In the genomic region with DNA sequence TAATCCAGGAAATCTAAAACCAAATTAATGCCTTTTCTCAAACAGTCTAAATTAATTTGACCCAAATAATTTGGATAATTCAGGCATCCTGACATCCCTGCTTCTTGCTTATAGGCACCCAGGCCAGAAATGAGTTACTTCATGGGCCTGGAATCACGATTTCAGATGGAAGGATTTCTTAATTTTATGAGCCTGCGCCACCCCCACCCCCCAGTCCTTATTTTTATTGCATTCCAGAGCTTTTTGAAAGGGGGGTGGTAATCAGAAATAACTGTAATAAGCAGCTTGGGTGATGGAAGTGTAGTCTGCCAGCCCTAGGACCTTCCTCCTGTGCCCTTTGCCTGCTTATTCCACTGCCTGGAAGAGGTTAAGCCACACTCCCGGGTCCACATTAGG, we compare ENCODE assay signal across 8 cellular contexts. TPM values are rescaled to one million over a fixed set of nuclear protein-coding genes. Genes with fewer than 3 reads are reported as not detected.
A peak's percentile ranks its signal among the peaks of the same experiment; 100 is the strongest.
DNase-seq lines count a peak whose midpoint lies in the region; ATAC-seq and TF ChIP-seq lines count a peak whose summit lies in the region.

No MANE protein-coding gene starts in this region.

- H3K9ac ChIP-seq in BLaER1 treated with 17β-estradiol and CSF1 and Interleukin-3, amounts not matched to agents 10 nM and 100 nM, result peak overlapping the region; percentile 91 to 97 (median 94); a peak in 21 of 22 replicates
- H3K9ac ChIP-seq in NT2/D1 (ENCODE audit: insufficient read length, low read depth) (peak overlapping the region; percentile 99), neural cell (ENCODE audit: low read length) (peak overlapping the region; percentile 98)

- DNase-seq in NT2/D1 (ENCODE audit: low read depth, low spot score) (no peak), GM13976 (ENCODE audit: low spot score) (no peak)
- no peak for DNase-seq in effector memory CD8-positive, alpha-beta T cell

- peaks cover 37% of the 10 kb centered on the region for H3K36me3 Mint-ChIP-seq in effector memory CD8-positive, alpha-beta T cell (ENCODE audit: insufficient read depth)

- peaks cover 30 to 80% (median 45%) of the 10 kb centered on the region in 10 experiments for H3K4me1 ChIP-seq in BLaER1 treated with 17β-estradiol and CSF1 and Interleukin-3, amounts not matched to agents 10 nM and 100 nM
- peaks cover 21% of the 10 kb centered on the region for H3K4me1 ChIP-seq in NT2/D1 (ENCODE audit: insufficient read depth, insufficient read length)

- peaks cover 33% of the 10 kb centered on the region for H3K79me2 ChIP-seq in neural cell (replicated peaks; ENCODE audit: insufficient read depth, low read length)

- H3K9me3 Mint-ChIP-seq in effector memory CD8-positive, alpha-beta T cell, result no peaks in the 10 kb centered on the region

- H3K4me2 ChIP-seq in BLaER1 treated with 17β-estradiol and CSF1 and Interleukin-3, amounts not matched to agents 10 nM and 100 nM, result peak overlapping the region; percentile 96 to 99 (median 97)
- peak overlapping the region; percentile 100 for H3K4me2 ChIP-seq in neural cell (ENCODE audit: low read length)

- H3K4me3 Mint-ChIP-seq in effector memory CD8-positive, alpha-beta T cell, result peak overlapping the region; percentile 96 to 97

- peak overlapping the region; percentile 90 to 94 for H3K27ac Mint-ChIP-seq in effector memory CD8-positive, alpha-beta T cell

- no peak for TF ChIP-seq EP300 in neural cell (conservative IDR thresholded peaks at IDR 0.05; ENCODE audit: poor library complexity, severe bottlenecking)

- H3K36me3 ChIP-seq in BLaER1 treated with 17β-estradiol and CSF1 and Interleukin-3, amounts not matched to agents 10 nM and 100 nM, result peaks cover 55 to 71% (median 65%) of the 10 kb centered on the region in 11 experiments
- H3K36me3 ChIP-seq in NT2/D1 (ENCODE audit: insufficient read depth, insufficient read length, low read length), result peaks cover 75% of the 10 kb centered on the region
- H3K36me3 ChIP-seq in neural cell (ENCODE audit: insufficient read depth, low read length), result peaks cover 11% of the 10 kb centered on the region

- H3K4me1 Mint-ChIP-seq in effector memory CD8-positive, alpha-beta T cell (ENCODE audit: low read depth in 2 of 2), result peaks cover 21 to 27% of the 10 kb centered on the region in 2 donors

- in situ Hi-C loops in GM13976 (cut with MboI; ENCODE audit: low sequenced_read_pairs, unreplicated experiment), result no loop called here

- peak overlapping the region; percentile 84 to 100 (median 94) for H3K4me3 ChIP-seq in BLaER1 treated with 17β-estradiol and CSF1 and Interleukin-3, amounts not matched to agents 10 nM and 100 nM
- H3K4me3 ChIP-seq in NT2/D1 (ENCODE audit: insufficient read length, low read depth) (peak overlapping the region; percentile 100), neural cell (ENCODE audit: low read length) (peak overlapping the region; percentile 100)

- no peaks in the 10 kb centered on the region for H3K27me3 ChIP-seq in BLaER1 treated with 17β-estradiol and CSF1 and Interleukin-3, amounts not matched to agents 10 nM and 100 nM
- H3K27me3 ChIP-seq in NT2/D1 (ENCODE audit: insufficient read depth, insufficient read length) (no peaks in the 10 kb centered on the region), neural cell (ENCODE audit: insufficient read depth, low read depth, low read length) (no peaks in the 10 kb centered on the region)

- H3K9me3 ChIP-seq in BLaER1 treated with 17β-estradiol and CSF1 and Interleukin-3, amounts not matched to agents 10 nM and 100 nM (replicated peaks in 1 of 11), result no peaks in the 10 kb centered on the region
- no peaks in the 10 kb centered on the region for H3K9me3 ChIP-seq in NT2/D1 (ENCODE audit: insufficient read depth, low read length)
- H3K9me3 ChIP-seq in neural cell (ENCODE audit: low read length), result no peaks in the 10 kb centered on the region

- no peak overlapping the region for H2AFZ ChIP-seq in neural cell (ENCODE audit: low read depth, low read length)

- peak overlapping the region; percentile 50 to 94 (median 87) for H3K27ac ChIP-seq in BLaER1 treated with 17β-estradiol and CSF1 and Interleukin-3, amounts not matched to agents 10 nM and 100 nM
- H3K27ac ChIP-seq in neural cell (ENCODE audit: low read length), result peak overlapping the region; percentile 87

- H3F3A ChIP-seq in neural cell (ENCODE audit: insufficient read depth, low read length, poor library complexity, severe bottlenecking), result no peaks in the 10 kb centered on the region

- TF ChIP-seq CTCF in neural cell (IDR thresholded peaks at IDR 0.05; ENCODE audit: poor library complexity, severe bottlenecking) (no peak), GM13976 (IDR thresholded peaks at IDR 0.05; ENCODE audit: borderline replicate concordance, control extremely low read depth, extremely low read depth, insufficient read depth, missing control alignments) (no peak)

- H4K20me1 ChIP-seq in BLaER1 treated with 17β-estradiol and CSF1 and Interleukin-3, amounts not matched to agents 10 nM and 100 nM, result peaks cover 12 to 51% (median 29%) of the 10 kb centered on the region in 11 experiments; a peak in 17 of 22 replicates
- H4K20me1 ChIP-seq in neural cell (ENCODE audit: insufficient read depth), result peaks cover 6% of the 10 kb centered on the region

- no peaks in the 10 kb centered on the region for H3K9me2 ChIP-seq in neural cell (ENCODE audit: insufficient read depth, low read length)

- ATAC-seq in effector memory CD8-positive, alpha-beta T cell (replicated peaks), result no peak
- ATAC-seq in GM18861 (IDR thresholded peaks at IDR 0.05; ENCODE audit: unreplicated experiment) (no peak), GM21390 (IDR thresholded peaks at IDR 0.05; ENCODE audit: unreplicated experiment) (no peak), HG03095 (IDR thresholded peaks at IDR 0.05; ENCODE audit: unreplicated experiment) (no peak)

- H3K27me3 Mint-ChIP-seq in effector memory CD8-positive, alpha-beta T cell, result no peaks in the 10 kb centered on the region

- no peak for TF ChIP-seq RAD21 in neural cell (conservative IDR thresholded peaks at IDR 0.05)

TF ChIP-seq in neural cell, 6 proteins besides CTCF, POLR2A, EP300 and RAD21:
- no peak for TF ChIP-seq POLR2AphosphoS5 (IDR thresholded peaks at IDR 0.05)
- TF ChIP-seq, protein P1, sequence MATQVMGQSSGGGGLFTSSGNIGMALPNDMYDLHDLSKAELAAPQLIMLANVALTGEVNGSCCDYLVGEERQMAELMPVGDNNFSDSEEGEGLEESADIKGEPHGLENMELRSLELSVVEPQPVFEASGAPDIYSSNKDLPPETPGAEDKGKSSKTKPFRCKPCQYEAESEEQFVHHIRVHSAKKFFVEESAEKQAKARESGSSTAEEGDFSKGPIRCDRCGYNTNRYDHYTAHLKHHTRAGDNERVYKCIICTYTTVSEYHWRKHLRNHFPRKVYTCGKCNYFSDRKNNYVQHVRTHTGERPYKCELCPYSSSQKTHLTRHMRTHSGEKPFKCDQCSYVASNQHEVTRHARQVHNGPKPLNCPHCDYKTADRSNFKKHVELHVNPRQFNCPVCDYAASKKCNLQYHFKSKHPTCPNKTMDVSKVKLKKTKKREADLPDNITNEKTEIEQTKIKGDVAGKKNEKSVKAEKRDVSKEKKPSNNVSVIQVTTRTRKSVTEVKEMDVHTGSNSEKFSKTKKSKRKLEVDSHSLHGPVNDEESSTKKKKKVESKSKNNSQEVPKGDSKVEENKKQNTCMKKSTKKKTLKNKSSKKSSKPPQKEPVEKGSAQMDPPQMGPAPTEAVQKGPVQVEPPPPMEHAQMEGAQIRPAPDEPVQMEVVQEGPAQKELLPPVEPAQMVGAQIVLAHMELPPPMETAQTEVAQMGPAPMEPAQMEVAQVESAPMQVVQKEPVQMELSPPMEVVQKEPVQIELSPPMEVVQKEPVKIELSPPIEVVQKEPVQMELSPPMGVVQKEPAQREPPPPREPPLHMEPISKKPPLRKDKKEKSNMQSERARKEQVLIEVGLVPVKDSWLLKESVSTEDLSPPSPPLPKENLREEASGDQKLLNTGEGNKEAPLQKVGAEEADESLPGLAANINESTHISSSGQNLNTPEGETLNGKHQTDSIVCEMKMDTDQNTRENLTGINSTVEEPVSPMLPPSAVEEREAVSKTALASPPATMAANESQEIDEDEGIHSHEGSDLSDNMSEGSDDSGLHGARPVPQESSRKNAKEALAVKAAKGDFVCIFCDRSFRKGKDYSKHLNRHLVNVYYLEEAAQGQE (IDR thresholded peaks at IDR 0.05; ENCODE audit: borderline replicate concordance), result no peak
- TF ChIP-seq MXI1 (conservative IDR thresholded peaks at IDR 0.05; ENCODE audit: poor library complexity, severe bottlenecking), result no peak
- no peak for TF ChIP-seq SMC3 (conservative IDR thresholded peaks at IDR 0.05; ENCODE audit: poor library complexity)
- TF ChIP-seq TAF1 (IDR thresholded peaks at IDR 0.05; ENCODE audit: low read depth), result no peak
- TF ChIP-seq EZH2 (IDR thresholded peaks at IDR 0.05; ENCODE audit: borderline replicate concordance, insufficient read depth, low read length, poor library complexity, severe bottlenecking), result no peak

RNA-seq across cellular contexts. Expression of a gene that starts 1.3 kb away (rescaled TPM):
- 551 and 561 TPM in 2 replicates for polyA plus RNA-seq in neural cell
- polyA minus RNA-seq in neural cell, result 453 and 461 TPM in 2 replicates

RNA-seq across cellular contexts. Expression of a gene that starts 10.0 kb away (rescaled TPM):
- polyA plus RNA-seq in neural cell, result 40.3 and 52.6 TPM in 2 replicates
- polyA minus RNA-seq in neural cell, result 58.1 and 75.2 TPM in 2 replicates

RNA-seq across cellular contexts. Expression of a gene that starts 20.8 kb away (rescaled TPM):
- 78.9 and 95.1 TPM in 2 replicates for polyA plus RNA-seq in neural cell
- 46.2 and 46.7 TPM in 2 replicates for polyA minus RNA-seq in neural cell

RNA-seq across cellular contexts. Expression of a gene that starts 40.8 kb away (rescaled TPM):
- 109 and 112 TPM in 2 replicates for polyA plus RNA-seq in neural cell
- polyA minus RNA-seq in neural cell, result 49.0 and 55.5 TPM in 2 replicates

RNA-seq across cellular contexts. Expression of a gene that starts 53.4 kb away (rescaled TPM):
- polyA plus RNA-seq in neural cell, result 0.33 and 0.34 TPM in 2 replicates
- polyA minus RNA-seq in neural cell, result 0.35 and 0.49 TPM in 2 replicates
